Comparison of ENCODE assay signal across 8 cellular contexts in genomic region chr2:95022309-95023221, GRCh38. TPM values are rescaled to one million over a fixed set of nuclear protein-coding genes. Genes with fewer than 3 reads are reported as not detected.
DNase-seq lines count a peak whose midpoint lies in the region; ATAC-seq, FAIRE-seq and TF ChIP-seq lines count a peak whose summit lies in the region.

No MANE protein-coding gene starts in this region.

- CTCF ChIA-PET in activated CD8-positive, alpha-beta memory T cell treated with anti-CD3 and anti-CD28 coated beads, Interleukin-2, amount 10 ng/mL, durations not matched to agents 7 days and 5 days (lab: Charles Lee) = interaction anchor here (0.6 to 8.3 kb wide), 29 partner anchors 9 to 323 kb away, joined by 3 to 414 read pairs (median 5); partner anchors contain the start of genes MRPS5 and ZNF514
- CTCF ChIA-PET in endothelial cell of umbilical vein (lab: Charles Lee) = interaction anchor here (0.7 to 1.9 kb wide), 11 partner anchors 9 to 93 kb away, joined by 3 to 11 read pairs (median 3); no protein-coding TSS in a partner anchor

- POLR2A ChIA-PET in endothelial cell of umbilical vein (lab: Charles Lee) = no interaction called here

- no peaks in the 10 kb centered on the region for H3K36me3 ChIP-seq in endothelial cell of umbilical vein (ENCODE audit: control insufficient read depth in 2 of 2, extremely low read depth in 1 of 2, insufficient read depth in 2 of 2, low read length in 2 of 2)

- H3K9me3 ChIP-seq in endothelial cell of umbilical vein (replicated peaks; ENCODE audit: control insufficient read depth, insufficient read depth, low read length) = no peaks in the 10 kb centered on the region

- ATAC-seq in GM19467 (IDR thresholded peaks at IDR 0.05; ENCODE audit: unreplicated experiment) = peak; percentile 81
- ATAC-seq in HG03558 (IDR thresholded peaks at IDR 0.05; ENCODE audit: extremely low read depth, unreplicated experiment) = peak; percentile 82
- ATAC-seq in activated CD8-positive, alpha-beta memory T cell treated with anti-CD3 and anti-CD28 coated beads, Interleukin-2, amount 10 ng/mL, durations not matched to agents 7 days and 5 days = peak; percentile 66
- ATAC-seq in naive B cell (ENCODE audit: low read depth in 2 of 2) = peak; percentile 32 to 43

- no peak overlapping the region for H2AFZ ChIP-seq in endothelial cell of umbilical vein (ENCODE audit: low read depth, low read length)

- in situ Hi-C loops in Caki2 (cut with HindIII; ENCODE audit: low pct_unique_long_range_greater_than_20kb, low sequenced_read_pairs) = no loop called here

- peak; percentile 73 to 88 for TF ChIP-seq CTCF in endothelial cell of umbilical vein (IDR thresholded peaks at IDR 0.05; ENCODE audit: extremely low read depth in 1 of 2, insufficient read depth in 1 of 2, low read depth in 1 of 2, low read length in 2 of 2)

- H3K4me3 Mint-ChIP-seq in activated CD8-positive, alpha-beta memory T cell treated with anti-CD3 and anti-CD28 coated beads, Interleukin-2, amount 10 ng/mL, durations not matched to agents 7 days and 5 days = no peak overlapping the region
- no peak overlapping the region for H3K4me3 Mint-ChIP-seq in naive B cell

- dilution Hi-C loops in endothelial cell of umbilical vein (cut with MboI; ENCODE audit: extremely low pct_ligation_motif_present, low sequenced_read_pairs) = no loop called here

- H4K20me1 ChIP-seq in endothelial cell of umbilical vein (replicated peaks; ENCODE audit: control insufficient read depth, extremely low read depth, insufficient read depth, low read length) = no peaks in the 10 kb centered on the region

- peaks cover 31% of the 10 kb centered on the region for H3K27me3 Mint-ChIP-seq in activated CD8-positive, alpha-beta memory T cell treated with anti-CD3 and anti-CD28 coated beads, Interleukin-2, amount 10 ng/mL, durations not matched to agents 7 days and 5 days
- peaks cover 42 to 85% (median 81%) of the 10 kb centered on the region in 3 donors for H3K27me3 Mint-ChIP-seq in naive B cell

- no peak overlapping the region for H3K4me3 ChIP-seq in endothelial cell of umbilical vein (replicated peaks in 1 of 3; ENCODE audit: insufficient read depth in 1 of 3, low read depth in 1 of 3, low read length in 3 of 3)

- BruUV-seq in endothelial cell of umbilical vein (replicated peaks; lab: Mats Ljungman, UMichigan) = no TSS peak

- peaks cover 38 to 39% of the 10 kb centered on the region in 2 experiments for H3K27me3 ChIP-seq in endothelial cell of umbilical vein (ENCODE audit: control insufficient read depth in 2 of 2, insufficient read depth in 2 of 2, low read length in 2 of 2)

- no peak overlapping the region for H3K9ac ChIP-seq in endothelial cell of umbilical vein (replicated peaks; ENCODE audit: extremely low read depth, insufficient read depth, low read length)

- DNase-seq in Caki2 (ENCODE audit: low read depth) = peak; percentile 79
- DNase-seq in NOMO-1 treated with DMSO at 0.1 percent for 48 hours (lab: John Stamatoyannopoulos, UW; ENCODE audit: unreplicated experiment) = peak; percentile 69
- DNase-seq in activated CD8-positive, alpha-beta memory T cell treated with anti-CD3 and anti-CD28 coated beads, Interleukin-2, amount 10 ng/mL, durations not matched to agents 7 days and 5 days = peak; percentile 88
- peak; percentile 56 for DNase-seq in endothelial cell of umbilical vein (ENCODE audit: low read depth, low spot score)
- peak; percentile 18 for DNase-seq in naive B cell
- peak; percentile 58 to 87 (median 81) for DNase-seq in stimulated activated naive CD4-positive, alpha-beta T cell (lab: John Stamatoyannopoulos, UW)

- H3K27ac Mint-ChIP-seq in activated CD8-positive, alpha-beta memory T cell treated with anti-CD3 and anti-CD28 coated beads, Interleukin-2, amount 10 ng/mL, durations not matched to agents 7 days and 5 days = peak overlapping the region; percentile 71
- H3K27ac Mint-ChIP-seq in naive B cell = no peak overlapping the region

- no peak overlapping the region for H3K4me2 ChIP-seq in endothelial cell of umbilical vein (ENCODE audit: insufficient read depth, low read length)

- H3K9me1 ChIP-seq in endothelial cell of umbilical vein (replicated peaks; ENCODE audit: control insufficient read depth, extremely low read depth, insufficient read depth, low read length) = no peaks in the 10 kb centered on the region

- no peak for TF ChIP-seq POLR2A in endothelial cell of umbilical vein (IDR thresholded peaks at IDR 0.05; ENCODE audit: low read depth, low read length)

- intact Hi-C loops in endothelial cell of umbilical vein (cut with micrococcal nuclease) = loop anchor here (1.0 kb wide), 2 partner anchors 58 to 93 kb away; no protein-coding TSS in a partner anchor

- H3K79me2 ChIP-seq in endothelial cell of umbilical vein (ENCODE audit: control insufficient read depth, insufficient read depth, low read length) = no peaks in the 10 kb centered on the region

- H3K9me3 Mint-ChIP-seq in activated CD8-positive, alpha-beta memory T cell treated with anti-CD3 and anti-CD28 coated beads, Interleukin-2, amount 10 ng/mL, durations not matched to agents 7 days and 5 days (ENCODE audit: low read depth) = no peaks in the 10 kb centered on the region
- peaks cover 0 to 1% (median 0%) of the 10 kb centered on the region in 7 donors for H3K9me3 Mint-ChIP-seq in naive B cell

- FAIRE-seq in endothelial cell of umbilical vein (lab: Jason Lieb, UNC) = peak; percentile 26

- no peaks in the 10 kb centered on the region for H3K4me1 ChIP-seq in endothelial cell of umbilical vein (ENCODE audit: control insufficient read depth, extremely low read depth, insufficient read depth, low read length)

- no peak overlapping the region for H3K27ac ChIP-seq in endothelial cell of umbilical vein (ENCODE audit: insufficient read depth, low read depth, low read length)

- peaks cover 9% of the 10 kb centered on the region for H3K36me3 Mint-ChIP-seq in activated CD8-positive, alpha-beta memory T cell treated with anti-CD3 and anti-CD28 coated beads, Interleukin-2, amount 10 ng/mL, durations not matched to agents 7 days and 5 days
- H3K36me3 Mint-ChIP-seq in naive B cell = no peaks in the 10 kb centered on the region

- peaks cover 42% of the 10 kb centered on the region for H3K4me1 Mint-ChIP-seq in activated CD8-positive, alpha-beta memory T cell treated with anti-CD3 and anti-CD28 coated beads, Interleukin-2, amount 10 ng/mL, durations not matched to agents 7 days and 5 days
- H3K4me1 Mint-ChIP-seq in naive B cell = peaks cover 0 to 18% (median 6%) of the 10 kb centered on the region in 3 donors

TF ChIP-seq in endothelial cell of umbilical vein, 7 proteins besides CTCF, POLR2A, EP300 and RAD21:
- TF ChIP-seq MYC (IDR thresholded peaks at IDR 0.05; ENCODE audit: low read depth, low read length) (no peak), POLR2AphosphoS5 (IDR thresholded peaks at IDR 0.05; ENCODE audit: insufficient read depth, low read depth, low read length) (no peak), EZH2 (IDR thresholded peaks at IDR 0.05; ENCODE audit: borderline replicate concordance, low read depth, low read length, severe bottlenecking) (no peak), MAX (IDR thresholded peaks at IDR 0.05; ENCODE audit: insufficient read depth, insufficient read length) (no peak), GATA2 (IDR thresholded peaks at IDR 0.05; ENCODE audit: insufficient read depth, insufficient read length, low read depth, low read length) (no peak), JUN (IDR thresholded peaks at IDR 0.05; ENCODE audit: borderline replicate concordance, insufficient read depth, insufficient read length, low read depth) (no peak), FOS (IDR thresholded peaks at IDR 0.05; ENCODE audit: borderline replicate concordance, insufficient read depth, low read length) (no peak)

RNA-seq across cellular contexts. Expression of gene MAL, which starts 2.9 kb away (rescaled TPM):
- total RNA-seq in Caki2 (2014; rRNA removed; shearing (Covaris generic); ENCODE audit: low replicate concordance) = 1.4 TPM in 1 of 2 replicates, not detected in the other
- total RNA-seq in activated CD8-positive, alpha-beta memory T cell treated with anti-CD3 and anti-CD28 coated beads, Interleukin-2, amount 10 ng/mL, durations not matched to agents 7 days and 5 days = 100 to 1,000 TPM in 1 of 2 experiments, 10 to 100 TPM in 1; 54.6 to 178 TPM
- not detected in 2 replicates for total RNA-seq in endothelial cell of umbilical vein
- polyA plus RNA-seq in endothelial cell of umbilical vein = not detected in 2 replicates
- not detected in 2 replicates for polyA plus RNA-seq in endothelial cell of umbilical vein (2011; cell fraction: cytosol; rRNA removed)
- not detected in 2 replicates for polyA plus RNA-seq in endothelial cell of umbilical vein (2011; cell fraction: nucleus; rRNA removed)
- polyA plus RNA-seq in endothelial cell of umbilical vein (2012) = not detected in 2 replicates
- polyA minus RNA-seq in endothelial cell of umbilical vein = not detected in 2 replicates
- polyA minus RNA-seq in endothelial cell of umbilical vein (2011; cell fraction: cytosol; rRNA and poly(A)+ RNA removed) = not detected
- polyA minus RNA-seq in endothelial cell of umbilical vein (2011; cell fraction: nucleus; rRNA and poly(A)+ RNA removed) = not detected in 2 replicates
- 1 to 10 TPM in 2 of 6 donors, under 1 TPM in 2, not detected in 2; 0.41 to 1.1 (median 0.75) TPM for polyA plus RNA-seq in naive B cell (ENCODE audit: low read depth in 6 of 6)

Comparison
In these comparisons a context has a peak if more than half of its experiments do, and no peak if none do; other contexts are left out.
1. DNase-seq: peak in every context shown above with its lines; median percentile 88 in activated CD8-positive, alpha-beta memory T cell treated with anti-CD3 and anti-CD28 coated beads, Interleukin-2, amount 10 ng/mL, durations not matched to agents 7 days and 5 days; 81 in stimulated activated naive CD4-positive, alpha-beta T cell; 79 in Caki2; 69 in NOMO-1 treated with DMSO at 0.1 percent for 48 hours; 56 in endothelial cell of umbilical vein; 18 in naive B cell.
2. RNA of gene MAL, which starts 2.9 kb away (total RNA-seq): 54.6 to 178 TPM in activated CD8-positive, alpha-beta memory T cell treated with anti-CD3 and anti-CD28 coated beads, Interleukin-2, amount 10 ng/mL, durations not matched to agents 7 days and 5 days; 1.4 TPM in Caki2 and not detected in endothelial cell of umbilical vein; every median in the first group is over 10 times any median in the second.
3. Peak in every context shown above with its lines, with median percentiles within 50 percentile points of each other: ATAC-seq.